In the genomic region with DNA sequence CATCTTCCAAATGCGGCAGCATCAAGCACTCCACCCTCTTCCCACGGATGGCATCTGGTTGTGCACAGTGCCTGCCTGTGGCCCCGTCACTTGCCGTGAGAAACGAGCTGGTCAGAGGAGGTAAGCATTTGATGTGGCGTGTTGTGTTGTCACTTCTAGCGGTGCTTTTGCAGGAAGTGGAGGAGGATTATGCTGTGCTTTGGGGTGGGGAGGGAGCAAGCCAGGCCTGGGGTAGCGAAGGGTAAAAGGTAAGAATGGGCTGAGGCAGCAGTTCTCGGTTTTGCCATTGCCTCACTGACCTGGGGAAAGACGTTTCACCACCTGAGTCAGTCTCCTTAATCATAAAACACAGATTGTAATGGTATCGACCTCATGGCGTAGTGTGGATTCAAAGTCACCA, we compare ENCODE assay signal across 1 cellular context.
TF ChIP-seq lines count a peak whose summit lies in the region.

No MANE protein-coding gene starts in this region.

TF ChIP-seq in WTC11, 78 proteins besides CTCF, POLR2A, EP300 and RAD21 (continued from another document):
- TF ChIP-seq, protein P1, sequence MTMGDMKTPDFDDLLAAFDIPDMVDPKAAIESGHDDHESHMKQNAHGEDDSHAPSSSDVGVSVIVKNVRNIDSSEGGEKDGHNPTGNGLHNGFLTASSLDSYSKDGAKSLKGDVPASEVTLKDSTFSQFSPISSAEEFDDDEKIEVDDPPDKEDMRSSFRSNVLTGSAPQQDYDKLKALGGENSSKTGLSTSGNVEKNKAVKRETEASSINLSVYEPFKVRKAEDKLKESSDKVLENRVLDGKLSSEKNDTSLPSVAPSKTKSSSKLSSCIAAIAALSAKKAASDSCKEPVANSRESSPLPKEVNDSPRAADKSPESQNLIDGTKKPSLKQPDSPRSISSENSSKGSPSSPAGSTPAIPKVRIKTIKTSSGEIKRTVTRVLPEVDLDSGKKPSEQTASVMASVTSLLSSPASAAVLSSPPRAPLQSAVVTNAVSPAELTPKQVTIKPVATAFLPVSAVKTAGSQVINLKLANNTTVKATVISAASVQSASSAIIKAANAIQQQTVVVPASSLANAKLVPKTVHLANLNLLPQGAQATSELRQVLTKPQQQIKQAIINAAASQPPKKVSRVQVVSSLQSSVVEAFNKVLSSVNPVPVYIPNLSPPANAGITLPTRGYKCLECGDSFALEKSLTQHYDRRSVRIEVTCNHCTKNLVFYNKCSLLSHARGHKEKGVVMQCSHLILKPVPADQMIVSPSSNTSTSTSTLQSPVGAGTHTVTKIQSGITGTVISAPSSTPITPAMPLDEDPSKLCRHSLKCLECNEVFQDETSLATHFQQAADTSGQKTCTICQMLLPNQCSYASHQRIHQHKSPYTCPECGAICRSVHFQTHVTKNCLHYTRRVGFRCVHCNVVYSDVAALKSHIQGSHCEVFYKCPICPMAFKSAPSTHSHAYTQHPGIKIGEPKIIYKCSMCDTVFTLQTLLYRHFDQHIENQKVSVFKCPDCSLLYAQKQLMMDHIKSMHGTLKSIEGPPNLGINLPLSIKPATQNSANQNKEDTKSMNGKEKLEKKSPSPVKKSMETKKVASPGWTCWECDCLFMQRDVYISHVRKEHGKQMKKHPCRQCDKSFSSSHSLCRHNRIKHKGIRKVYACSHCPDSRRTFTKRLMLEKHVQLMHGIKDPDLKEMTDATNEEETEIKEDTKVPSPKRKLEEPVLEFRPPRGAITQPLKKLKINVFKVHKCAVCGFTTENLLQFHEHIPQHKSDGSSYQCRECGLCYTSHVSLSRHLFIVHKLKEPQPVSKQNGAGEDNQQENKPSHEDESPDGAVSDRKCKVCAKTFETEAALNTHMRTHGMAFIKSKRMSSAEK (CRISPR knock-in tag; IDR thresholded peaks at IDR 0.05; ENCODE audit: borderline replicate concordance), result no peak
- TF ChIP-seq SMAD3 (CRISPR knock-in tag; IDR thresholded peaks at IDR 0.05; ENCODE audit: borderline replicate concordance) (no peak), ZNF263 (CRISPR knock-in tag; IDR thresholded peaks at IDR 0.05; ENCODE audit: low read depth) (no peak), ZNF138 (CRISPR knock-in tag; conservative IDR thresholded peaks at IDR 0.05) (no peak), ZNF423 (CRISPR knock-in tag; IDR thresholded peaks at IDR 0.05) (no peak), CREB1 (CRISPR knock-in tag; IDR thresholded peaks at IDR 0.05) (no peak)
- TF ChIP-seq, protein P2, sequence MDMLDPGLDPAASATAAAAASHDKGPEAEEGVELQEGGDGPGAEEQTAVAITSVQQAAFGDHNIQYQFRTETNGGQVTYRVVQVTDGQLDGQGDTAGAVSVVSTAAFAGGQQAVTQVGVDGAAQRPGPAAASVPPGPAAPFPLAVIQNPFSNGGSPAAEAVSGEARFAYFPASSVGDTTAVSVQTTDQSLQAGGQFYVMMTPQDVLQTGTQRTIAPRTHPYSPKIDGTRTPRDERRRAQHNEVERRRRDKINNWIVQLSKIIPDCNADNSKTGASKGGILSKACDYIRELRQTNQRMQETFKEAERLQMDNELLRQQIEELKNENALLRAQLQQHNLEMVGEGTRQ (CRISPR knock-in tag; IDR thresholded peaks at IDR 0.05), result no peak
- TF ChIP-seq, protein P3, sequence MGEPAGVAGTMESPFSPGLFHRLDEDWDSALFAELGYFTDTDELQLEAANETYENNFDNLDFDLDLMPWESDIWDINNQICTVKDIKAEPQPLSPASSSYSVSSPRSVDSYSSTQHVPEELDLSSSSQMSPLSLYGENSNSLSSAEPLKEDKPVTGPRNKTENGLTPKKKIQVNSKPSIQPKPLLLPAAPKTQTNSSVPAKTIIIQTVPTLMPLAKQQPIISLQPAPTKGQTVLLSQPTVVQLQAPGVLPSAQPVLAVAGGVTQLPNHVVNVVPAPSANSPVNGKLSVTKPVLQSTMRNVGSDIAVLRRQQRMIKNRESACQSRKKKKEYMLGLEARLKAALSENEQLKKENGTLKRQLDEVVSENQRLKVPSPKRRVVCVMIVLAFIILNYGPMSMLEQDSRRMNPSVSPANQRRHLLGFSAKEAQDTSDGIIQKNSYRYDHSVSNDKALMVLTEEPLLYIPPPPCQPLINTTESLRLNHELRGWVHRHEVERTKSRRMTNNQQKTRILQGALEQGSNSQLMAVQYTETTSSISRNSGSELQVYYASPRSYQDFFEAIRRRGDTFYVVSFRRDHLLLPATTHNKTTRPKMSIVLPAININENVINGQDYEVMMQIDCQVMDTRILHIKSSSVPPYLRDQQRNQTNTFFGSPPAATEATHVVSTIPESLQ (CRISPR knock-in tag; IDR thresholded peaks at IDR 0.05), result no peak
